18 cellular contexts compared by ENCODE assay signal in the genomic region with DNA sequence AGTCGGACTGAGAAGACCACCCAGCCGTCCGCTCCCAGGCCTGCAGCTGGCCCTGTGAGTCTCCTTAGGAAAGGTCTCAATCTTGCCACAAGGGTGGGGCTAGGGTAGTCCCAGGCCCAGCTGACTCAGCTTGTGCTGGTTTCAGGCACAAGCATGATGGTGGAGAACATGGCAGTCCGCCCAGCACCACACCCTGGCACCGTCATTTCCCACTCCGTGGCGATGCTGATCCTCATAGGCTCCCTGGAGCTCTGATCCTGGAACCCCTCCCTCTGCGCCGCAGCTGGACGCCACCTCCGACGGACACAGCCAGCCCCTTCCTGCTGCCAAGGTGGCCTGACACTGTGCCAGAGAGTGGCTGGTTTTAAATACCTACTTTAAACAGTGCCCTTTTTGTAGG. TPM values are rescaled to one million over a fixed set of nuclear protein-coding genes. Genes with fewer than 3 reads are reported as not detected.
"Had no signal": no experiment of that assay in that cellular context is flagged by ENCODE, and none has a peak within 500 bp of the region (broad histone marks: within the 10 kb centered on the region; RNA-seq: fewer than 3 reads in every experiment).

No MANE protein-coding gene starts in this region.

- H3K27ac ChIP-seq: hepatocyte, pancreas, tibial artery, vagina had no signal

- DNase-seq: activated B cell treated with CpG ODN at 0.5 μM for 24 hours; activated CD4-positive, alpha-beta T cell treated with anti-CD3 and anti-CD28 coated beads, Interleukin-2, amount 10 ng/mL, durations not matched to agents 24 days and 14 days; activated naive CD4-positive, alpha-beta T cell treated with anti-CD3 and anti-CD28 coated beads, Interleukin-2, amount 10 ng/mL, durations not matched to agents 7 days and 5 days; activated T-cell treated with anti-CD3 and anti-CD28 coated beads for 4 hours; amniotic stem cell; cerebellar nuclear complex; kidney glomerular epithelial cell; pancreas; T-helper 2 cell; tibial artery had no signal

- ATAC-seq: activated T-helper 17 cell treated with anti-CD3 and anti-CD28 coated beads, Interleukin-2, amount 50 U/mL, for 72 hours; pancreas; stimulated activated effector memory CD8-positive, alpha-beta T cell treated with anti-CD3 and anti-CD28 coated beads, Interleukin-12 subunit alpha, Interleukin-12 subunit beta, amount 100 ng/mL, for 72 hours had no signal

- H2AFZ ChIP-seq: hepatocyte had no signal

- FAIRE-seq: endometrium, pancreas, TTC549 had no signal

- H3K79me2 ChIP-seq: hepatocyte had no signal

- H3K27me3 ChIP-seq: dorsolateral prefrontal cortex, hepatocyte, pancreas, tibial artery, vagina had no signal

- H3K9me3 ChIP-seq: pancreas, tibial artery, vagina had no signal

- H3K4me2 ChIP-seq: hepatocyte had no signal

- H3K4me3 ChIP-seq: dorsolateral prefrontal cortex, hepatocyte, pancreas, tibial artery, vagina had no signal

- H3K36me3 ChIP-seq: pancreas, tibial artery, vagina had no signal

- H3K4me1 ChIP-seq: pancreas, tibial artery, vagina had no signal

RNA-seq across cellular contexts. Expression of a gene that starts 10.7 kb away (rescaled TPM):
- polyA plus RNA-seq: hepatocyte had no signal

RNA-seq across cellular contexts. Expression of a gene that starts 30.5 kb away (rescaled TPM):
- total RNA-seq: activated B cell treated with CpG ODN at 0.5 μM for 24 hours; activated CD4-positive, alpha-beta T cell treated with anti-CD3 and anti-CD28 coated beads, Interleukin-2, amount 10 ng/mL, durations not matched to agents 24 days and 14 days; activated T-helper 17 cell treated with anti-CD3 and anti-CD28 coated beads, Interleukin-2, amount 50 U/mL, for 72 hours; myocyte had no signal
- polyA plus RNA-seq: hepatocyte had no signal
